In genomic region chr10:76352300-76352699, GRCh38 we compare ENCODE assay signal across 14 cellular contexts.
DNase-seq lines count a peak whose midpoint lies in the region; ATAC-seq and TF ChIP-seq lines count a peak whose summit lies in the region.
"Had no signal": no experiment of that assay in that cellular context is flagged by ENCODE, and none has a peak within 500 bp of the region (broad histone marks: within the 10 kb centered on the region; RNA-seq: fewer than 3 reads in every experiment).

No MANE protein-coding gene starts in this region.

- no peaks in the 10 kb centered on the region for H3K36me3 ChIP-seq in effector memory CD4-positive, alpha-beta T cell (ENCODE audit: control insufficient read depth, insufficient read depth, low read length)
- H3K36me3 ChIP-seq: cardiac muscle cell, tibial nerve had no signal

- no peak for TF ChIP-seq CTCF in RWPE1 (conservative IDR thresholded peaks at IDR 0.05; ENCODE audit: low read depth)

- DNase-seq in GM03348 (ENCODE audit: low spot score) = peak; percentile 37
- DNase-seq in RWPE1 (ENCODE audit: low spot score) = peak; percentile 91
- DNase-seq in pulmonary artery endothelial cell (ENCODE audit: low read depth, low spot score) = peak; percentile 80
- no peak for DNase-seq in C1 segment of cervical spinal cord (lab: John Stamatoyannopoulos, UW)
- DNase-seq in effector memory CD4-positive, alpha-beta T cell = no peak
- DNase-seq in NCI-H82 treated with DMSO at 0.1 percent for 48 hours (lab: John Stamatoyannopoulos, UW; ENCODE audit: unreplicated experiment) = no peak
- DNase-seq in head of caudate nucleus = no peak
- DNase-seq: activated CD8-positive, alpha-beta memory T cell treated with anti-CD3 and anti-CD28 coated beads, Interleukin-2, amount 50 U/mL, for 4 hours; mesendoderm; NCI-H2029; retina had no signal

- POLR2A ChIA-PET in RWPE1 (lab: Yijun Ruan, JAX; ENCODE audit: low non-redundant PET) = no interaction called here

- H3K4me3 ChIP-seq in effector memory CD4-positive, alpha-beta T cell (ENCODE audit: insufficient read depth, low read depth, low read length, poor library complexity, severe bottlenecking) = no peak overlapping the region
- H3K4me3 ChIP-seq: cardiac muscle cell, tibial nerve had no signal

- CTCF ChIA-PET in RWPE1 (lab: Yijun Ruan, JAX) = no interaction called here

- no peaks in the 10 kb centered on the region for H3K27me3 ChIP-seq in effector memory CD4-positive, alpha-beta T cell (replicated peaks; ENCODE audit: control insufficient read depth, insufficient read depth, low read length, poor library complexity, severe bottlenecking)
- H3K27me3 ChIP-seq: cardiac muscle cell, tibial nerve had no signal

- peak; percentile 59 for ATAC-seq in esophagus mucosa

- no peak overlapping the region for H3K27ac ChIP-seq in RWPE1
- no peak overlapping the region for H3K27ac ChIP-seq in effector memory CD4-positive, alpha-beta T cell (ENCODE audit: insufficient read depth, low read length, poor library complexity, severe bottlenecking)
- H3K27ac ChIP-seq: tibial nerve had no signal

- H3K4me1 ChIP-seq in effector memory CD4-positive, alpha-beta T cell (ENCODE audit: control insufficient read depth, insufficient read depth, low read length, poor library complexity, severe bottlenecking) = no peaks in the 10 kb centered on the region
- H3K4me1 ChIP-seq: tibial nerve had no signal

- H3K9me3 ChIP-seq in effector memory CD4-positive, alpha-beta T cell (ENCODE audit: control insufficient read depth, low read length) = no peaks in the 10 kb centered on the region
- H3K9me3 ChIP-seq: tibial nerve had no signal

- intact Hi-C loops in head of caudate nucleus (cut with DNase I) = no loop called here

Comparison
In these comparisons a context has a peak if more than half of its experiments do, and no peak if none do; other contexts are left out.
1. DNase-seq: peak in GM03348 (single experiment), RWPE1 (single experiment) and pulmonary artery endothelial cell (single experiment); none in C1 segment of cervical spinal cord (0 of 14), effector memory CD4-positive, alpha-beta T cell (0 of 3), NCI-H82 treated with DMSO at 0.1 percent for 48 hours (single experiment) and head of caudate nucleus (0 of 42).